Comparison of ENCODE assay signal across 2 cellular contexts in genomic region chr3:115741650-115742049, GRCh38.
"Had no signal": no experiment of that assay in that cellular context is flagged by ENCODE, and none has a peak within 500 bp of the region (broad histone marks: within the 10 kb centered on the region; RNA-seq: fewer than 3 reads in every experiment).

No MANE protein-coding gene starts in this region.

- DNase-seq: GDM1, GF-D8 had no signal
